13 cellular contexts compared by ENCODE assay signal in the genomic region with DNA sequence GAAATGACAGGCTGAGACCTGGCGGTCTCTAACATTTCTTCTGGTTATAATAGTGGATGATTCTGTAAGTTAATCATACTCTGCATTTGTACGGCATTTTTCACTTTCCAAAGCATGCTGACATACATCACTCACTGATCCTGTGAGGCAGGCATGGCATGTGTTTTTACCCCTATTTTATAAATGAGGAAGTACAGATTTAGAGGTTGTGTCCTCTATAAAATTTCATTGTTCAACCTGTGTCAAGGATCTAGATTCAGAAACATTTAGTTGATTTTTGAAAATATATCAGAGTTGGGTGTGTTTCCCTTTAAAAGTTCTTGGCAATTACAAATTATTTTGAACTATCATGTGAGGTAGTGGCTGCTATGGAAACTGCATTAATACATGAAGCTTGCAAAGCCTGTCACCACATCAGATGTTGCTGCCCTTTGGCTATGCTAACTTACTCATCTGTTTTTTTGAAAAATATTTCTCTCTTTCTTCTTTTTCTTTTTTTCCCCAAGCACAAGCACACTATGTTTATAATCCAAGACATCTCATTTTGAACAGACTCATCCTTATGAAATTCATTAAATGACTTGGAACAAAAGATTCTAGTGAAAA.
DNase-seq lines count a peak whose midpoint lies in the region; ATAC-seq, FAIRE-seq and TF ChIP-seq lines count a peak whose summit lies in the region.
"Had no signal": no experiment of that assay in that cellular context is flagged by ENCODE, and none has a peak within 500 bp of the region (broad histone marks: within the 10 kb centered on the region; RNA-seq: fewer than 3 reads in every experiment).

No MANE protein-coding gene starts in this region.

- H3K9me3 ChIP-seq in mammary epithelial cell (replicated peaks; ENCODE audit: insufficient read depth, low read length): no peaks in the 10 kb centered on the region
- no peaks in the 10 kb centered on the region for H3K9me3 ChIP-seq in keratinocyte (ENCODE audit: control insufficient read depth, low read depth, low read length)

- in situ Hi-C loops in KBM-7 (cut with MboI; ENCODE audit: low pct_unique_long_range_greater_than_20kb, low sequenced_read_pairs) (no loop called here), mammary epithelial cell (cut with MboI; ENCODE audit: low sequenced_read_pairs in 2 of 2) (no loop called here)

- peaks cover 11% of the 10 kb centered on the region for H3K4me1 Mint-ChIP-seq in Calu3 (ENCODE audit: low read depth, unreplicated experiment)
- H3K4me1 Mint-ChIP-seq: T-helper 17 cell had no signal

- no peaks in the 10 kb centered on the region for H3K9me3 Mint-ChIP-seq in Calu3 (ENCODE audit: low read depth, unreplicated experiment)

- no peak for TF ChIP-seq CTCF in AG09319 (IDR thresholded peaks at IDR 0.05; ENCODE audit: low read depth, low read length)
- no peak for TF ChIP-seq CTCF in mammary epithelial cell (conservative IDR thresholded peaks at IDR 0.05 in 1 of 2, IDR thresholded peaks at IDR 0.05 in 1 of 2; ENCODE audit: extremely low read depth in 1 of 2, insufficient read depth in 1 of 2, low read depth in 1 of 2, low read length in 2 of 2)
- TF ChIP-seq CTCF in keratinocyte (optimal IDR thresholded peaks at IDR 0.05 in 1 of 3, IDR thresholded peaks at IDR 0.05 in 1 of 3, conservative IDR thresholded peaks at IDR 0.05 in 1 of 3; ENCODE audit: extremely low read depth in 1 of 3, insufficient read depth in 2 of 3, low read length in 3 of 3): no peak
- no peak for TF ChIP-seq CTCF in Calu3 (IDR thresholded peaks at IDR 0.05; ENCODE audit: unreplicated experiment)

- dilution Hi-C loops in mammary epithelial cell (cut with HindIII; ENCODE audit: low sequenced_read_pairs): loop anchor here (5.0 kb wide), 1 partner anchor 75 kb away; no protein-coding TSS in a partner anchor
- dilution Hi-C loops in keratinocyte (cut with MboI; ENCODE audit: extremely low pct_ligation_motif_present, low sequenced_read_pairs): no loop called here

- H3K36me3 ChIP-seq in mammary epithelial cell (ENCODE audit: insufficient read depth, low read length) (no peaks in the 10 kb centered on the region), keratinocyte (ENCODE audit: control insufficient read depth in 2 of 2, extremely low read depth in 1 of 2, insufficient read depth in 2 of 2, low read length in 2 of 2) (no peaks in the 10 kb centered on the region)

- FAIRE-seq in keratinocyte (lab: Jason Lieb, UNC): peak; percentile 81

- H3K4me2 ChIP-seq in mammary epithelial cell (ENCODE audit: insufficient read depth, low read depth, low read length): no peak overlapping the region
- no peak overlapping the region for H3K4me2 ChIP-seq in keratinocyte (ENCODE audit: control insufficient read depth, extremely low read depth, insufficient read depth, low read depth, low read length)

- H3K27me3 Mint-ChIP-seq in Calu3 (ENCODE audit: unreplicated experiment): no peaks in the 10 kb centered on the region
- H3K27me3 Mint-ChIP-seq: T-helper 17 cell had no signal

- no peaks in the 10 kb centered on the region for H3K9me1 ChIP-seq in keratinocyte (ENCODE audit: control insufficient read depth, extremely low read depth, insufficient read depth, low read length)

- intact Hi-C loops in mammary epithelial cell (cut with micrococcal nuclease): no loop called here
- intact Hi-C loops in Calu3 (cut with micrococcal nuclease; ENCODE audit: unreplicated experiment): no loop called here
- intact Hi-C loops in posterior vena cava (cut with DNase I): loop anchor here in 1 of 2 donors (2.0 kb wide), 1 partner anchor 45 kb away; no protein-coding TSS in a partner anchor

- H3K4me3 Mint-ChIP-seq in Calu3 (ENCODE audit: low read depth, unreplicated experiment): no peak overlapping the region
- H3K4me3 Mint-ChIP-seq: activated naive CD4-positive, alpha-beta T cell treated with anti-CD3 and anti-CD28 coated beads, Interleukin-2, amount 50 U/mL, for 24 hours; T-helper 17 cell had no signal

- BruUV-seq in mammary epithelial cell (replicated peaks; lab: Mats Ljungman, UMichigan) (no TSS peak), Calu3 (replicated peaks; lab: Mats Ljungman, UMichigan) (no TSS peak)

- H3K36me3 Mint-ChIP-seq in Calu3 (ENCODE audit: insufficient read depth, unreplicated experiment): no peaks in the 10 kb centered on the region
- H3K36me3 Mint-ChIP-seq: activated naive CD4-positive, alpha-beta T cell treated with anti-CD3 and anti-CD28 coated beads, Interleukin-2, amount 50 U/mL, for 24 hours had no signal

- 100% methylated on average over 2 of the region's 2 CpGs for WGBS in mammary epithelial cell (ENCODE audit: low coverage, missing lambda C conversion rate)

- H3K4me1 ChIP-seq in mammary epithelial cell (ENCODE audit: insufficient read depth, low read length) (peaks cover 9% of the 10 kb centered on the region), keratinocyte (ENCODE audit: control insufficient read depth, extremely low read depth, insufficient read depth, low read length) (peaks cover 27% of the 10 kb centered on the region)

- H4K20me1 ChIP-seq in mammary epithelial cell (ENCODE audit: insufficient read depth, low read length) (no peaks in the 10 kb centered on the region), keratinocyte (ENCODE audit: control insufficient read depth, extremely low read depth, insufficient read depth, low read length) (no peaks in the 10 kb centered on the region)

- DNase-seq in AG09319 (ENCODE audit: extremely low read depth, low read depth) (peak; percentile 41), KBM-7 (peak; percentile 19), mammary epithelial cell (peak; percentile 68), keratinocyte (ENCODE audit: low read depth, low spot score) (no peak), Calu3 (no peak), posterior vena cava (ENCODE audit: low spot score) (no peak), NCI-H187 (lab: John Stamatoyannopoulos, UW) (no peak)
- DNase-seq: effector CD4-positive, alpha-beta T cell; NCI-H146; T-helper 17 cell had no signal

- no peak overlapping the region for H3K27ac Mint-ChIP-seq in Calu3 (ENCODE audit: unreplicated experiment)
- H3K27ac Mint-ChIP-seq: activated naive CD4-positive, alpha-beta T cell treated with anti-CD3 and anti-CD28 coated beads, Interleukin-2, amount 50 U/mL, for 24 hours; T-helper 17 cell had no signal

- H3K27me3 ChIP-seq in mammary epithelial cell (ENCODE audit: insufficient read depth, low read length) (no peaks in the 10 kb centered on the region), keratinocyte (ENCODE audit: control insufficient read depth, extremely low read depth, insufficient read depth, low read length) (no peaks in the 10 kb centered on the region)

- CTCF ChIA-PET in mammary epithelial cell (lab: Charles Lee; ENCODE audit: low non-redundant PET) (no interaction called here), Calu3 (lab: Charles Lee) (no interaction called here)

- no peak for ATAC-seq in activated CD4-positive, CD25-positive, alpha-beta regulatory T cell treated with anti-CD3 and anti-CD28 coated beads, Interleukin-2, amount 50 U/mL, for 24 hours
- ATAC-seq: T-helper 17 cell had no signal

- H3K4me3 ChIP-seq in mammary epithelial cell (replicated peaks in 1 of 3; ENCODE audit: insufficient read depth in 1 of 3, low read depth in 2 of 3, low read length in 3 of 3): no peak overlapping the region
- no peak overlapping the region for H3K4me3 ChIP-seq in keratinocyte (ENCODE audit: control insufficient read depth in 2 of 3, extremely low read depth in 1 of 3, insufficient read depth in 2 of 3, low read depth in 1 of 3, low read length in 3 of 3)

- H2AFZ ChIP-seq in mammary epithelial cell (ENCODE audit: low read depth, low read length) (no peak overlapping the region), keratinocyte (ENCODE audit: control insufficient read depth, low read length) (no peak overlapping the region)

- H3K79me2 ChIP-seq in mammary epithelial cell (ENCODE audit: insufficient read depth, low read length): no peaks in the 10 kb centered on the region
- H3K79me2 ChIP-seq in keratinocyte (ENCODE audit: control insufficient read depth, insufficient read depth, low read length): no peaks in the 10 kb centered on the region

- H3K9ac ChIP-seq in mammary epithelial cell (ENCODE audit: insufficient read depth, low read length) (no peak overlapping the region), keratinocyte (ENCODE audit: control insufficient read depth, extremely low read depth, insufficient read depth, low read length) (no peak overlapping the region)

- H3K27ac ChIP-seq in mammary epithelial cell (ENCODE audit: insufficient read depth, low read depth, low read length) (peak overlapping the region; percentile 7), keratinocyte (ENCODE audit: control insufficient read depth, insufficient read depth, low read length) (peak overlapping the region; percentile 55)
- H3K27ac ChIP-seq: C4-2B had no signal

Comparison
In these comparisons a context has a peak if more than half of its experiments do, and no peak if none do; other contexts are left out.
1. DNase-seq: peak in AG09319 (single experiment), KBM-7 (single experiment) and mammary epithelial cell (single experiment); none in keratinocyte (single experiment), Calu3 (single experiment), posterior vena cava (single experiment) and NCI-H187 (0 of 2).